Comparison of ENCODE assay signal across 9 cellular contexts in genomic region chr10:14839305-14839695, GRCh38. TPM values are rescaled to one million over a fixed set of nuclear protein-coding genes. Genes with fewer than 3 reads are reported as not detected.
A peak's percentile ranks its signal among the peaks of the same experiment; 100 is the strongest.
DNase-seq lines count a peak whose midpoint lies in the region; ATAC-seq, FAIRE-seq and TF ChIP-seq lines count a peak whose summit lies in the region.
"Had no signal": no experiment of that assay in that cellular context is flagged by ENCODE, and none has a peak within 500 bp of the region (broad histone marks: within the 10 kb centered on the region; RNA-seq: fewer than 3 reads in every experiment).

No MANE protein-coding gene starts in this region.

- peaks cover 0 to 49% (median 25%) of the 10 kb centered on the region in 9 donors for H3K36me3 ChIP-seq in heart right ventricle
- peaks cover 44% of the 10 kb centered on the region for H3K36me3 ChIP-seq in adipocyte (ENCODE audit: control insufficient read depth, insufficient read depth, low read length, severe bottlenecking)
- H3K36me3 ChIP-seq in HepG2 (replicated peaks in 1 of 2; ENCODE audit: control insufficient read depth in 1 of 2, insufficient read depth in 2 of 2, low read length in 2 of 2), result peaks cover 13 to 36% of the 10 kb centered on the region in 2 experiments
- H3K36me3 ChIP-seq in transverse colon, result peaks cover 0 to 22% (median 8%) of the 10 kb centered on the region in 4 donors

- in situ Hi-C loops in HepG2 (cut with HindIII; ENCODE audit: extremely low pct_ligation_motif_present, low pct_unique_long_range_greater_than_20kb) (no loop called here), transverse colon (cut with MboI; ENCODE audit: low pct_ligation_motif_present in 1 of 4, low pct_unique_long_range_greater_than_20kb in 1 of 4, low sequenced_read_pairs in 3 of 4) (loop anchor here in 1 of 4 donors (25.0 kb wide), 1 partner anchor 123 kb away; the partner anchor contains the start of genes DCLRE1C and MEIG1)

- FAIRE-seq in HepG2 (lab: Jason Lieb, UNC), result no peak

- intact Hi-C loops in heart right ventricle (cut with DNase I), result loop anchor here in 8 of 10 donors (2.0 to 10.0 kb wide), 4 partner anchors 38 to 256 kb away; partner anchors contain the start of genes SUV39H2 (in 8 of the 8) and RPP38 (in 1 of the 8)
- intact Hi-C loops in left cardiac atrium (cut with DNase I), result loop anchor here in 1 of 2 donors (2.0 kb wide), 1 partner anchor 38 kb away; no protein-coding TSS in a partner anchor
- intact Hi-C loops in HepG2 (cut with micrococcal nuclease; ENCODE audit: unreplicated experiment), result loop anchor here (1.0 to 10.0 kb wide), 5 partner anchors 39 to 342 kb away; partner anchors contain the start of genes DCLRE1C, MEIG1 and SUV39H2
- intact Hi-C loops in transverse colon (cut with DNase I; ENCODE audit: low total_unique reads), result no loop called here

- no peak for TF ChIP-seq RAD21 in HepG2 (CRISPR knock-in tag; IDR thresholded peaks at IDR 0.05)

- ATAC-seq in heart right ventricle (no peak), left cardiac atrium (no peak), HepG2 (no peak)
- no peak for ATAC-seq in activated CD4-positive, CD25-positive, alpha-beta regulatory T cell treated with anti-CD3 and anti-CD28 coated beads, Interleukin-2, amount 50 U/mL, for 24 hours

- peaks cover 25% of the 10 kb centered on the region for H3K79me2 ChIP-seq in HepG2 (ENCODE audit: insufficient read depth, low read length)

- peak overlapping the region in 9 of 10 donors; percentile 90 to 99 (median 97) for H3K27ac ChIP-seq in heart right ventricle
- H3K27ac ChIP-seq in HepG2 (ENCODE audit: extremely low read length, insufficient read depth, low read length), result peak overlapping the region; percentile 83
- peak overlapping the region; percentile 95 to 98 (median 96) for H3K27ac ChIP-seq in transverse colon

- H3K27me3 ChIP-seq in heart right ventricle, result no peaks in the 10 kb centered on the region
- no peaks in the 10 kb centered on the region for H3K27me3 ChIP-seq in adipocyte (replicated peaks; ENCODE audit: control insufficient read depth, insufficient read depth, low read length)
- H3K27me3 ChIP-seq in HepG2 (ENCODE audit: control insufficient read depth in 1 of 2, insufficient read depth in 2 of 2, low read length in 2 of 2), result no peaks in the 10 kb centered on the region; a peak in 1 of 5 replicates
- H3K27me3 ChIP-seq in transverse colon, result no peaks in the 10 kb centered on the region

- CTCF ChIA-PET in HepG2 (lab: Yijun Ruan, JAX; ENCODE audit: low intra/inter-chr PET ratio, low total read pairs), result no interaction called here

- TF ChIP-seq POLR2A in HepG2 (IDR thresholded peaks at IDR 0.05; ENCODE audit: insufficient read depth in 1 of 2, low read depth in 2 of 2, low read length in 2 of 2), result no peak
- peak; percentile 14 for TF ChIP-seq POLR2A in transverse colon (IDR thresholded peaks at IDR 0.05)

- TF ChIP-seq CTCF in heart right ventricle (IDR thresholded peaks at IDR 0.05) (no peak), HepG2 (CRISPR knock-in tag; IDR thresholded peaks at IDR 0.05) (no peak), transverse colon (IDR thresholded peaks at IDR 0.05) (no peak)

- DNase-seq in heart right ventricle (no peak), left cardiac atrium (no peak), adipocyte (ENCODE audit: low read depth) (no peak), HepG2 (ENCODE audit: low spot score) (no peak), transverse colon (peak; percentile 30), NK-92 (lab: John Stamatoyannopoulos, UW; ENCODE audit: unreplicated experiment) (no peak), hippocampal formation (lab: John Stamatoyannopoulos, UW) (no peak)

- peaks cover 0 to 28% (median 24%) of the 10 kb centered on the region in 9 donors for H3K4me1 ChIP-seq in heart right ventricle
- H3K4me1 ChIP-seq in adipocyte (ENCODE audit: control insufficient read depth, insufficient read depth, low read length), result peaks cover 13% of the 10 kb centered on the region
- H3K4me1 ChIP-seq in HepG2 (ENCODE audit: insufficient read depth, low read length), result peaks cover 17% of the 10 kb centered on the region
- H3K4me1 ChIP-seq in transverse colon, result peaks cover 0 to 33% (median 21%) of the 10 kb centered on the region in 4 donors

- H4K20me1 ChIP-seq in HepG2 (ENCODE audit: insufficient read depth, low read length), result peaks cover 4% of the 10 kb centered on the region; the same call in 1 of the 2 replicates

- H3K4me2 ChIP-seq in HepG2 (ENCODE audit: low read depth, low read length), result peak overlapping the region; percentile 82

- no peak overlapping the region for H2AFZ ChIP-seq in HepG2 (ENCODE audit: low read length)

- WGBS in heart right ventricle, 2 donors, result 15 to 17% methylated on average over 14 of the region's 14 CpGs
- 2% methylated on average over 14 of the region's 14 CpGs for WGBS in HepG2 (ENCODE audit: low lambda C conversion rate)
- 4 to 12% methylated on average over 12 to 14 of the region's 14 CpGs for WGBS in transverse colon (ENCODE audit: low coverage in 1 of 2), 2 donors

- TF ChIP-seq EP300 in HepG2 (IDR thresholded peaks at IDR 0.05; ENCODE audit: low read depth in 2 of 2, low read length in 2 of 2) (no peak), HepG2 (CRISPR knock-in tag; IDR thresholded peaks at IDR 0.05; ENCODE audit: borderline replicate concordance) (no peak), transverse colon (IDR thresholded peaks at IDR 0.05; ENCODE audit: low read depth) (no peak)

- H3K4me3 ChIP-seq in heart right ventricle (peak overlapping the region; percentile 80 to 99 (median 92)), adipocyte (ENCODE audit: low read length) (peak overlapping the region; percentile 97), HepG2 (replicated peaks in 1 of 3; ENCODE audit: insufficient read depth in 1 of 3, low read depth in 2 of 3, low read length in 3 of 3) (peak overlapping the region; percentile 79 to 98 (median 93)), transverse colon (peak overlapping the region; percentile 81 to 98 (median 93))

- H3K9ac ChIP-seq in adipocyte (ENCODE audit: low read length) (peak overlapping the region; percentile 98), HepG2 (ENCODE audit: insufficient read depth, low read depth, low read length) (peak overlapping the region; percentile 92)

- BruUV-seq in HepG2 (replicated peaks; lab: Mats Ljungman, UMichigan), result no TSS peak

- POLR2A ChIA-PET in HepG2 (lab: Yijun Ruan, JAX), result interaction anchor here (1.5 to 3.7 kb wide), 2 partner anchors 12 to 39 kb away, joined by 4 to 54 read pairs; partner anchors contain the start of gene SUV39H2

- H3K9me3 ChIP-seq in heart right ventricle, result no peaks in the 10 kb centered on the region
- H3K9me3 ChIP-seq in adipocyte (ENCODE audit: control insufficient read depth, low read length), result no peaks in the 10 kb centered on the region
- no peaks in the 10 kb centered on the region for H3K9me3 ChIP-seq in HepG2 (ENCODE audit: low read length)
- H3K9me3 ChIP-seq in transverse colon, result no peaks in the 10 kb centered on the region

RNA-seq across cellular contexts. Expression of gene HSPA14, which starts 1.2 kb away (rescaled TPM):
- total RNA-seq in heart right ventricle (1 to 10 TPM; 7.1 to 9.7 (median 8.2) TPM), left cardiac atrium (10 to 100 TPM in 1 of 2 donors, 1 to 10 TPM in 1; 7.0 to 10.5 TPM), HepG2 (2016; rRNA removed; fragmentation: Illumina TruSeq; extraction: Trizol) (29.8 and 42.9 TPM in 2 replicates), transverse colon (10 to 100 TPM in 2 of 4 donors, 1 to 10 TPM in 2; 6.7 to 15.4 (median 8.7) TPM)
- polyA plus RNA-seq in heart right ventricle (10 to 100 TPM in 1 of 2 donors, 1 to 10 TPM in 1; 8.8 to 11.6 TPM), HepG2 (2011; rRNA removed) (6.7 and 10.7 TPM in 2 replicates)
- total RNA-seq in HepG2 (2016; cell fraction: cytosol; rRNA removed; fragmentation: Illumina TruSeq; extraction: Trizol; ENCODE audit: low read depth), result 6.3 and 7.7 TPM in 2 replicates
- total RNA-seq in HepG2 (2016; cell fraction: insoluble cytoplasmic fraction; rRNA removed; fragmentation: Illumina TruSeq; extraction: Trizol), result 29.1 and 44.5 TPM in 2 replicates
- total RNA-seq in HepG2 (2016; cell fraction: membrane; rRNA removed; fragmentation: Illumina TruSeq; extraction: Trizol), result 14.3 TPM in 2 replicates
- 14.4 and 15.2 TPM in 2 replicates for total RNA-seq in HepG2 (2016; cell fraction: nucleus; rRNA removed; fragmentation: Illumina TruSeq; extraction: Trizol)
- polyA plus RNA-seq in HepG2 (2011; cell fraction: cytosol; rRNA removed), result 4.2 and 4.8 TPM in 2 replicates
- 5.3 and 6.5 TPM in 2 replicates for polyA plus RNA-seq in HepG2 (2011; cell fraction: nucleus; rRNA removed)
- polyA plus RNA-seq in HepG2 (2012), result 6.8 and 7.8 TPM in 2 replicates
- polyA plus RNA-seq in HepG2 (2016; cell fraction: cytosol; fragmentation: Illumina TruSeq; extraction: Trizol; ENCODE audit: low read depth), result 4.1 and 4.4 TPM in 2 replicates
- polyA plus RNA-seq in HepG2 (2016; cell fraction: insoluble cytoplasmic fraction; fragmentation: Illumina TruSeq; extraction: Trizol; ENCODE audit: low read depth), result 34.0 and 35.5 TPM in 2 replicates
- 6.9 and 7.7 TPM in 2 replicates for polyA plus RNA-seq in HepG2 (2016; cell fraction: membrane; fragmentation: Illumina TruSeq; extraction: Trizol; ENCODE audit: low read depth)
- 19.9 and 23.1 TPM in 2 replicates for polyA plus RNA-seq in HepG2 (2016; cell fraction: nucleus; fragmentation: Illumina TruSeq; extraction: Trizol; ENCODE audit: insufficient read depth, low read depth)
- polyA minus RNA-seq in HepG2 (2011; rRNA and poly(A)+ RNA removed; ENCODE audit: low replicate concordance), result 1.3 and 3.7 TPM in 2 replicates
- 2.6 and 3.1 TPM in 2 replicates for polyA minus RNA-seq in HepG2 (2011; cell fraction: cytosol; rRNA and poly(A)+ RNA removed)
- 10.1 and 10.6 TPM in 2 replicates for polyA minus RNA-seq in HepG2 (2011; cell fraction: nucleus; rRNA and poly(A)+ RNA removed)

RNA-seq across cellular contexts. Expression of gene MSANTD7, which starts 1.2 kb away (rescaled TPM):
- total RNA-seq in heart right ventricle (1 to 10 TPM; 3.8 to 6.1 (median 5.6) TPM), left cardiac atrium (1 to 10 TPM; 5.4 to 6.3 TPM), HepG2 (2016; rRNA removed; fragmentation: Illumina TruSeq; extraction: Trizol) (16.7 and 22.8 TPM in 2 replicates), transverse colon (10 to 100 TPM; 11.5 to 19.8 (median 14.0) TPM)
- polyA plus RNA-seq in heart right ventricle (1 to 10 TPM; 1.6 to 3.0 TPM), HepG2 (2011; rRNA removed) (3.3 and 3.7 TPM in 2 replicates)
- 2.6 and 2.8 TPM in 2 replicates for total RNA-seq in HepG2 (2016; cell fraction: cytosol; rRNA removed; fragmentation: Illumina TruSeq; extraction: Trizol; ENCODE audit: low read depth)
- total RNA-seq in HepG2 (2016; cell fraction: insoluble cytoplasmic fraction; rRNA removed; fragmentation: Illumina TruSeq; extraction: Trizol), result 17.3 and 21.2 TPM in 2 replicates
- total RNA-seq in HepG2 (2016; cell fraction: membrane; rRNA removed; fragmentation: Illumina TruSeq; extraction: Trizol), result 12.6 and 15.8 TPM in 2 replicates
- 11.5 and 14.9 TPM in 2 replicates for total RNA-seq in HepG2 (2016; cell fraction: nucleus; rRNA removed; fragmentation: Illumina TruSeq; extraction: Trizol)
- polyA plus RNA-seq in HepG2 (2011; cell fraction: cytosol; rRNA removed), result 2.3 and 2.5 TPM in 2 replicates
- polyA plus RNA-seq in HepG2 (2011; cell fraction: nucleus; rRNA removed), result 3.1 and 3.3 TPM in 2 replicates
- 5.0 and 5.4 TPM in 2 replicates for polyA plus RNA-seq in HepG2 (2012)
- polyA plus RNA-seq in HepG2 (2016; cell fraction: cytosol; fragmentation: Illumina TruSeq; extraction: Trizol; ENCODE audit: low read depth), result 1.9 and 2.6 TPM in 2 replicates
- polyA plus RNA-seq in HepG2 (2016; cell fraction: insoluble cytoplasmic fraction; fragmentation: Illumina TruSeq; extraction: Trizol; ENCODE audit: low read depth), result 13.5 and 15.6 TPM in 2 replicates
- 5.8 and 7.4 TPM in 2 replicates for polyA plus RNA-seq in HepG2 (2016; cell fraction: membrane; fragmentation: Illumina TruSeq; extraction: Trizol; ENCODE audit: low read depth)
- polyA plus RNA-seq in HepG2 (2016; cell fraction: nucleus; fragmentation: Illumina TruSeq; extraction: Trizol; ENCODE audit: insufficient read depth, low read depth), result 14.2 and 14.9 TPM in 2 replicates
- 13.9 and 22.5 TPM in 2 replicates for polyA minus RNA-seq in HepG2 (2011; rRNA and poly(A)+ RNA removed; ENCODE audit: low replicate concordance)
- polyA minus RNA-seq in HepG2 (2011; cell fraction: cytosol; rRNA and poly(A)+ RNA removed), result 5.7 and 6.6 TPM in 2 replicates
- 13.1 and 14.9 TPM in 2 replicates for polyA minus RNA-seq in HepG2 (2011; cell fraction: nucleus; rRNA and poly(A)+ RNA removed)

RNA-seq across cellular contexts. Expression of gene CDNF, which starts 1.5 kb away (rescaled TPM):
- total RNA-seq in heart right ventricle (1 to 10 TPM; 2.5 to 6.3 (median 4.3) TPM), left cardiac atrium (1 to 10 TPM; 1.3 to 1.6 TPM), HepG2 (2016; rRNA removed; fragmentation: Illumina TruSeq; extraction: Trizol) (0.33 and 0.38 TPM in 2 replicates), transverse colon (1 to 10 TPM in 2 of 4 donors, not detected in 2; 2.2 to 2.5 TPM)
- polyA plus RNA-seq in heart right ventricle (1 to 10 TPM in 1 of 2 donors, under 1 TPM in 1; 0.74 to 2.6 TPM), HepG2 (2011; rRNA removed) (0.29 and 0.40 TPM in 2 replicates)
- total RNA-seq in HepG2 (2016; cell fraction: cytosol; rRNA removed; fragmentation: Illumina TruSeq; extraction: Trizol; ENCODE audit: low read depth), result not detected in 2 replicates
- total RNA-seq in HepG2 (2016; cell fraction: insoluble cytoplasmic fraction; rRNA removed; fragmentation: Illumina TruSeq; extraction: Trizol), result 0.18 and 0.22 TPM in 2 replicates
- total RNA-seq in HepG2 (2016; cell fraction: membrane; rRNA removed; fragmentation: Illumina TruSeq; extraction: Trizol), result 0.24 and 0.31 TPM in 2 replicates
- total RNA-seq in HepG2 (2016; cell fraction: nucleus; rRNA removed; fragmentation: Illumina TruSeq; extraction: Trizol), result 0.50 and 0.99 TPM in 2 replicates
- 0.28 and 0.30 TPM in 2 replicates for polyA plus RNA-seq in HepG2 (2011; cell fraction: cytosol; rRNA removed)
- 0.90 TPM in 1 of 2 replicates, not detected in the other for polyA plus RNA-seq in HepG2 (2011; cell fraction: nucleus; rRNA removed)
- 0.37 and 0.55 TPM in 2 replicates for polyA plus RNA-seq in HepG2 (2012)
- polyA plus RNA-seq in HepG2 (2016; cell fraction: cytosol; fragmentation: Illumina TruSeq; extraction: Trizol; ENCODE audit: low read depth), result 0.11 and 0.36 TPM in 2 replicates
- 0.22 TPM in 1 of 2 replicates, not detected in the other for polyA plus RNA-seq in HepG2 (2016; cell fraction: insoluble cytoplasmic fraction; fragmentation: Illumina TruSeq; extraction: Trizol; ENCODE audit: low read depth)
- 0.23 and 0.35 TPM in 2 replicates for polyA plus RNA-seq in HepG2 (2016; cell fraction: membrane; fragmentation: Illumina TruSeq; extraction: Trizol; ENCODE audit: low read depth)
- polyA plus RNA-seq in HepG2 (2016; cell fraction: nucleus; fragmentation: Illumina TruSeq; extraction: Trizol; ENCODE audit: insufficient read depth, low read depth), result 0.96 and 1.9 TPM in 2 replicates
- polyA minus RNA-seq in HepG2 (2011; rRNA and poly(A)+ RNA removed; ENCODE audit: low replicate concordance), result not detected in 2 replicates
- polyA minus RNA-seq in HepG2 (2011; cell fraction: cytosol; rRNA and poly(A)+ RNA removed), result 0.59 TPM in 1 of 2 replicates, not detected in the other
- polyA minus RNA-seq in HepG2 (2011; cell fraction: nucleus; rRNA and poly(A)+ RNA removed), result 0.64 and 1.4 TPM in 2 replicates
- total RNA-seq: glomerular endothelial cell had no signal

RNA-seq across cellular contexts. Expression of gene SUV39H2, which starts 39.4 kb away (rescaled TPM):
- total RNA-seq in heart right ventricle, result 1 to 10 TPM; 4.3 to 9.1 (median 7.4) TPM
- 1 to 10 TPM; 1.1 to 2.6 TPM for polyA plus RNA-seq in heart right ventricle
- 1 to 10 TPM; 6.4 to 7.6 TPM for total RNA-seq in left cardiac atrium
- 44.3 and 68.8 TPM in 2 replicates for total RNA-seq in HepG2 (2016; rRNA removed; fragmentation: Illumina TruSeq; extraction: Trizol)
- 20.7 and 23.6 TPM in 2 replicates for total RNA-seq in HepG2 (2016; cell fraction: cytosol; rRNA removed; fragmentation: Illumina TruSeq; extraction: Trizol; ENCODE audit: low read depth)
- 42.7 and 64.8 TPM in 2 replicates for total RNA-seq in HepG2 (2016; cell fraction: insoluble cytoplasmic fraction; rRNA removed; fragmentation: Illumina TruSeq; extraction: Trizol)
- total RNA-seq in HepG2 (2016; cell fraction: membrane; rRNA removed; fragmentation: Illumina TruSeq; extraction: Trizol), result 49.3 and 50.1 TPM in 2 replicates
- 30.7 and 31.3 TPM in 2 replicates for total RNA-seq in HepG2 (2016; cell fraction: nucleus; rRNA removed; fragmentation: Illumina TruSeq; extraction: Trizol)
- 5.9 and 9.0 TPM in 2 replicates for polyA plus RNA-seq in HepG2 (2011; rRNA removed)
- polyA plus RNA-seq in HepG2 (2011; cell fraction: cytosol; rRNA removed), result 3.1 and 5.2 TPM in 2 replicates
- 4.5 and 5.0 TPM in 2 replicates for polyA plus RNA-seq in HepG2 (2011; cell fraction: nucleus; rRNA removed)
- polyA plus RNA-seq in HepG2 (2012), result 12.7 and 17.6 TPM in 2 replicates
- polyA plus RNA-seq in HepG2 (2016; cell fraction: cytosol; fragmentation: Illumina TruSeq; extraction: Trizol; ENCODE audit: low read depth), result 13.6 and 17.0 TPM in 2 replicates
- polyA plus RNA-seq in HepG2 (2016; cell fraction: insoluble cytoplasmic fraction; fragmentation: Illumina TruSeq; extraction: Trizol; ENCODE audit: low read depth), result 54.6 and 59.6 TPM in 2 replicates
- 29.4 and 34.4 TPM in 2 replicates for polyA plus RNA-seq in HepG2 (2016; cell fraction: membrane; fragmentation: Illumina TruSeq; extraction: Trizol; ENCODE audit: low read depth)
- polyA plus RNA-seq in HepG2 (2016; cell fraction: nucleus; fragmentation: Illumina TruSeq; extraction: Trizol; ENCODE audit: insufficient read depth, low read depth), result 25.2 and 27.2 TPM in 2 replicates
- 14.8 and 22.1 TPM in 2 replicates for polyA minus RNA-seq in HepG2 (2011; rRNA and poly(A)+ RNA removed; ENCODE audit: low replicate concordance)
- polyA minus RNA-seq in HepG2 (2011; cell fraction: cytosol; rRNA and poly(A)+ RNA removed), result 12.4 and 12.8 TPM in 2 replicates
- polyA minus RNA-seq in HepG2 (2011; cell fraction: nucleus; rRNA and poly(A)+ RNA removed), result 27.1 and 31.3 TPM in 2 replicates
- total RNA-seq in transverse colon, result 1 to 10 TPM in 3 of 4 donors, under 1 TPM in 1; 0.60 to 4.6 (median 3.0) TPM
